Comparison of ENCODE assay signal across 13 cellular contexts in the genomic region with DNA sequence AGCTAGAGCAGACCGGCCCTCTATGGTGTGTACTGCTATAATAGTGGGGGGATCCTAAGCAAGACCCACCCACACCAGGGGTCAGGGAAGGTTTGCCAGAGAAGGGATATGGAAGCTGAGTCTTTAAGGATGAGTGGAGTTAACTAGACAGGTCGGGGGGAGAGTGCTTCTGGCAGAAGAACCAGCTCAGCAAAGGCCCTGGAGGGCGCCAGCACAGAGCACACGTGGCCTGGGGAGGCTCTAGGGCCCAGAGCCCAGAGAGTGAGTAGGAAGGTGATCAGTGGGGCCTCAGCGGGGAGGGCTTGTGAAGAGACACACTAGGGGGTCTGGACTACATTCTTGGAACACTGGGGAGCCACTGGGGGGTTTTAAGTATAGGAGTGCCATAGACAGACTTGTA. TPM values are rescaled to one million over a fixed set of nuclear protein-coding genes. Genes with fewer than 3 reads are reported as not detected.
DNase-seq lines count a peak whose midpoint lies in the region; ATAC-seq and TF ChIP-seq lines count a peak whose summit lies in the region.
"Had no signal": no experiment of that assay in that cellular context is flagged by ENCODE, and none has a peak within 500 bp of the region (broad histone marks: within the 10 kb centered on the region; RNA-seq: fewer than 3 reads in every experiment).

No MANE protein-coding gene starts in this region.

- CTCF ChIA-PET in GM10248 (lab: Yijun Ruan, JAX), result interaction anchor here (1.3 to 11.4 kb wide), 5 partner anchors 9 to 51 kb away, joined by 4 to 70 read pairs (median 5); no protein-coding TSS in a partner anchor

- TF ChIP-seq CTCF in KMS-11 (conservative IDR thresholded peaks at IDR 0.05; ENCODE audit: low read depth, low read length), result no peak
- TF ChIP-seq CTCF in astrocyte of the spinal cord (IDR thresholded peaks at IDR 0.05; ENCODE audit: low read depth, low read length), result no peak
- TF ChIP-seq CTCF in spleen (IDR thresholded peaks at IDR 0.05 in 8 of 11, conservative IDR thresholded peaks at IDR 0.05 in 3 of 11), result no peak
- no peak for TF ChIP-seq CTCF in GM10248 (IDR thresholded peaks at IDR 0.05; ENCODE audit: control extremely low read depth, extremely low read depth, low read depth, missing control alignments)

- in situ Hi-C loops in astrocyte of the spinal cord (cut with HindIII; ENCODE audit: low sequenced_read_pairs), result no loop called here

- H3K27me3 ChIP-seq in KMS-11 (ENCODE audit: insufficient read depth, low read depth), result peaks cover 62% of the 10 kb centered on the region
- peaks cover 0 to 23% (median 0%) of the 10 kb centered on the region in 7 donors for H3K27me3 ChIP-seq in spleen (replicated peaks in 1 of 7)

- H3K4me1 ChIP-seq in KMS-11 (ENCODE audit: low read depth, poor library complexity, severe bottlenecking) (peaks cover 20% of the 10 kb centered on the region), spleen (peaks cover 0 to 49% (median 21%) of the 10 kb centered on the region in 6 donors)

- H3K36me3 ChIP-seq in KMS-11 (ENCODE audit: insufficient read depth) (no peaks in the 10 kb centered on the region), spleen (no peaks in the 10 kb centered on the region)
- H3K36me3 ChIP-seq: brain microvascular endothelial cell had no signal

- no peak overlapping the region for H3K9ac ChIP-seq in KMS-11

- H3K27ac ChIP-seq in KMS-11 (no peak overlapping the region), spleen (peak overlapping the region in 6 of 8 donors; percentile 60 to 72 (median 70))

- no peaks in the 10 kb centered on the region for H3K79me2 ChIP-seq in KMS-11 (ENCODE audit: insufficient read depth, low read depth)

- no peak for ATAC-seq in GM18511 (IDR thresholded peaks at IDR 0.05; ENCODE audit: unreplicated experiment)
- ATAC-seq in stimulated activated naive CD8-positive, alpha-beta T cell treated with anti-CD3 and anti-CD28 coated beads, Interleukin-15, Interleukin-2, amounts not matched to agents 100 U/mL and 50 U/mL, for 24 hours, result no peak

- no peaks in the 10 kb centered on the region for H4K20me1 ChIP-seq in KMS-11 (ENCODE audit: insufficient read depth)

- H2AFZ ChIP-seq in KMS-11 (ENCODE audit: low read depth), result no peak overlapping the region

- H3K4me3 ChIP-seq in KMS-11 (IDR thresholded peaks at IDR 0.05; ENCODE audit: insufficient read depth, low read depth, low read length) (no peak overlapping the region), astrocyte of the spinal cord (ENCODE audit: low read depth, low read length) (no peak overlapping the region), spleen (no peak overlapping the region)

- WGBS in spleen, 5 donors, result 74 to 80% (median 74%) methylated on average over 5 of the region's 5 CpGs

- H3K4me2 ChIP-seq in KMS-11, result peak overlapping the region; percentile 49; the same call in 1 of the 2 replicates

- DNase-seq in astrocyte of the spinal cord (ENCODE audit: low read depth, low spot score), result peak; percentile 18
- peak; percentile 61 for DNase-seq in left kidney (ENCODE audit: low read depth, low spot score)
- DNase-seq in spleen, result peak; percentile 49
- DNase-seq in stimulated activated naive CD8-positive, alpha-beta T cell treated with anti-CD3 and anti-CD28 coated beads, Interleukin-15, Interleukin-2, amounts not matched to agents 100 U/mL and 50 U/mL, for 24 hours, result no peak
- no peak for DNase-seq in NCI-H1105 (lab: John Stamatoyannopoulos, UW)
- no peak for DNase-seq in GM10248 (ENCODE audit: extremely low spot score)
- DNase-seq: brain microvascular endothelial cell, COR-L47, NCI-H187, SHP77 had no signal

- TF ChIP-seq POLR2A in spleen (IDR thresholded peaks at IDR 0.05), result no peak

- POLR2A ChIA-PET in GM10248 (lab: Yijun Ruan, JAX), result no interaction called here

- no peaks in the 10 kb centered on the region for H3K9me3 ChIP-seq in spleen

- intact Hi-C loops in spleen (cut with DNase I; ENCODE audit: low total_unique reads), result no loop called here

RNA-seq across cellular contexts. Expression of a gene that starts 21.1 kb away (rescaled TPM):
- 10 to 100 TPM in 6 of 7 donors, 1 to 10 TPM in 1; 6.6 to 36.8 (median 15.6) TPM for total RNA-seq in spleen
- polyA plus RNA-seq in spleen, result 10 to 100 TPM in 1 of 3 donors, 1 to 10 TPM in 2; 4.1 to 12.2 (median 5.5) TPM
- total RNA-seq: activated CD8-positive, alpha-beta memory T cell treated with anti-CD3 and anti-CD28 coated beads for 36 hours had no signal

RNA-seq across cellular contexts. Expression of a gene that starts 59.5 kb away (rescaled TPM):
- 1 to 10 TPM in 5 of 7 donors, under 1 TPM in 2; 0.37 to 3.3 (median 2.0) TPM for total RNA-seq in spleen
- under 1 TPM; 0.37 to 0.48 (median 0.38) TPM for polyA plus RNA-seq in spleen

Comparison
In these comparisons a context has a peak if more than half of its experiments do, and no peak if none do; other contexts are left out.
1. DNase-seq: peak in astrocyte of the spinal cord (single experiment), left kidney (single experiment) and spleen (single experiment); none in stimulated activated naive CD8-positive, alpha-beta T cell treated with anti-CD3 and anti-CD28 coated beads, Interleukin-15, Interleukin-2, amounts not matched to agents 100 U/mL and 50 U/mL, for 24 hours (single experiment), NCI-H1105 (single experiment) and GM10248 (single experiment).